ENCODE assay signal across 1 cellular context in genomic region chr17:2197271-2197670, GRCh38.
TF ChIP-seq lines count a peak whose summit lies in the region.

No MANE protein-coding gene starts in this region.

TF ChIP-seq in HEK293, 187 proteins besides CTCF, POLR2A, EP300 and RAD21 (continued from another document):
- TF ChIP-seq ZNF121 (tag by site-specific recombination; IDR thresholded peaks at IDR 0.05) (no peak), ZNF530 (tag by site-specific recombination; IDR thresholded peaks at IDR 0.05; ENCODE audit: low read depth) (no peak), ZNF223 (tag by site-specific recombination; IDR thresholded peaks at IDR 0.05) (no peak), ZNF677 (tag by site-specific recombination; IDR thresholded peaks at IDR 0.05) (no peak), ZEB2 (tag by site-specific recombination; IDR thresholded peaks at IDR 0.05) (0 out of 2 replicates have a peak, but pooled peaks have one; percentile 51), ZNF521 (tag by site-specific recombination; IDR thresholded peaks at IDR 0.05) (no peak), ZNF138 (tag by site-specific recombination; IDR thresholded peaks at IDR 0.05; ENCODE audit: borderline replicate concordance) (no peak), ZNF747 (tag by site-specific recombination; IDR thresholded peaks at IDR 0.05) (no peak), SETDB1 (IDR thresholded peaks at IDR 0.05; ENCODE audit: insufficient read length, low read length) (no peak), ZNF248 (tag by site-specific recombination; IDR thresholded peaks at IDR 0.05) (no peak), YY1 (tag by site-specific recombination; IDR thresholded peaks at IDR 0.05) (no peak), ZNF362 (tag by site-specific recombination; IDR thresholded peaks at IDR 0.05) (no peak), ZNF184 (tag by site-specific recombination; IDR thresholded peaks at IDR 0.05) (no peak), KLF9 (tag by site-specific recombination; IDR thresholded peaks at IDR 0.05; ENCODE audit: low read depth) (no peak), ZBTB1 (tag by site-specific recombination; IDR thresholded peaks at IDR 0.05) (no peak), ZNF664 (tag by site-specific recombination; IDR thresholded peaks at IDR 0.05) (no peak), SP7 (tag by site-specific recombination; IDR thresholded peaks at IDR 0.05) (peak; percentile 64), ZNF302 (tag by site-specific recombination; IDR thresholded peaks at IDR 0.05; ENCODE audit: low read depth) (no peak), OSR2 (tag by site-specific recombination; IDR thresholded peaks at IDR 0.05) (peak; percentile 91), WT1 (tag by site-specific recombination; IDR thresholded peaks at IDR 0.05) (peak; percentile 85), ZNF335 (tag by site-specific recombination; conservative IDR thresholded peaks at IDR 0.05) (no peak), ZFP3 (tag by site-specific recombination; IDR thresholded peaks at IDR 0.05; ENCODE audit: low read depth) (no peak), ZBTB7A (tag by site-specific recombination; IDR thresholded peaks at IDR 0.05; ENCODE audit: low read depth) (no peak), ZNF211 (tag by site-specific recombination; IDR thresholded peaks at IDR 0.05; ENCODE audit: low read depth) (no peak), ZNF785 (tag by site-specific recombination; IDR thresholded peaks at IDR 0.05) (no peak), ZNF404 (tag by site-specific recombination; IDR thresholded peaks at IDR 0.05) (no peak), ZNF324 (tag by site-specific recombination; IDR thresholded peaks at IDR 0.05) (no peak), PATZ1 (tag by site-specific recombination; IDR thresholded peaks at IDR 0.05) (0 out of 2 replicates have a peak, but pooled peaks have one; percentile 16), ZNF518A (tag by site-specific recombination; conservative IDR thresholded peaks at IDR 0.05; ENCODE audit: low read depth) (no peak)
TF ChIP-seq in HEK293: peak in this region for 8.
